Comparison of ENCODE assay signal across 8 cellular contexts in the genomic region with DNA sequence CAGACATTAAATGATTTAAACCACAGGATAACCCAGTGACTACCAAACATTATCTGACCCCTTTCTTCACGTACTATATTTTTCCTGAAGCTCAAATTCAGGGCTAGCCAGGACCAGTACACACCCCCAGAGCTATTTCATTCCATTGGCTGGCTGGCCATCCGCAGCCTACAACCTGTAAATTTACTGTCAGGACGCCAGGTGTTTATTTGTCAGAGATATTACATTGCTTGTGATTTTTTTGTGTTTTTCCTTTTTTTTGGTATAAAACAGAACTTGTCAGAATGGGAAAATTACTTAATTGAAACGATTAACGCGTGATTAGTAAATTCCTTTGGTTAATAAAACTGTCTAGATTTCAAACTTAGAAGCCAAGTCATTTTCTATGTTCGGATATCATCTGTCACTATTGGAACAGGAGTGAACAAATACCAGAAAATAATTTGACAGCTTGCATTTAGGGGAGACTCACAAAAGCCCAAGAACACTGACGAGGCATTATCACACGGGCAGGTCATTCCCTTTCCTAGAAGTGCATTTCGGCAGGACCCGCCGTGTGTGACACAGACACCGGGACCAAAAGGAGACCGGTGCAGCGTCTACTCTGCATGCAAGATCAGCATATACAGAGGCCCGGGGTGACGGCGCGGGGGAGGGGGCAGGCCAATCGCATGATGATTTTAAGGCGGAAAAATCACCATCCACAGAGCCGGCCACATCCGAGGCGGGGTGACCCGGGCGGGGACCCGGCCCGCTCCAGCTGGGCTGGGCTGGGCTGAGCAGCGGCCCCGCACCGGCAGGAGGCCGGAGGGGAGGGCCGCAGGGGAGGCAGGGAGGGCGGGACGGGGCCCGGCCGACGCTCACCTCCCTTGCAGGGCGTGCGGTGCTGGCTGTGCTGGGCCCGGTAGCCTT. TPM values are rescaled to one million over a fixed set of nuclear protein-coding genes. Genes with fewer than 3 reads are reported as not detected.
DNase-seq lines count a peak whose midpoint lies in the region; ATAC-seq and TF ChIP-seq lines count a peak whose summit lies in the region.

No MANE protein-coding gene starts in this region.

- H3K27me3 ChIP-seq in CD4-positive, alpha-beta memory T cell (ENCODE audit: insufficient read depth, low read length): no peaks in the 10 kb centered on the region
- H3K27me3 ChIP-seq in adrenal gland (no peaks in the 10 kb centered on the region), psoas muscle (ENCODE audit: insufficient read depth in 3 of 3, low read length in 2 of 3) (no peaks in the 10 kb centered on the region)

- CTCF ChIA-PET in CD4-positive, alpha-beta memory T cell (lab: Charles Lee; ENCODE audit: partially characterized antibody): interaction anchor here (1.0 to 5.2 kb wide), 2 partner anchors 9 to 155 kb away, joined by 6 to 22 read pairs; no protein-coding TSS in a partner anchor

- H3K9me3 Mint-ChIP-seq in CD4-positive, alpha-beta memory T cell: no peaks in the 10 kb centered on the region

- H3K4me1 Mint-ChIP-seq in CD4-positive, alpha-beta memory T cell: peaks cover 45 to 63% (median 52%) of the 10 kb centered on the region in 4 donors

- peak overlapping the region; percentile 86 for H3K27ac ChIP-seq in CD4-positive, alpha-beta memory T cell (ENCODE audit: low read depth, low read length)
- peak overlapping the region; percentile 88 to 99 (median 97) for H3K27ac ChIP-seq in adrenal gland
- peak overlapping the region; percentile 91 for H3K27ac ChIP-seq in psoas muscle
- H3K27ac ChIP-seq in urinary bladder (ENCODE audit: low read depth): peak overlapping the region; percentile 89

- H3K36me3 ChIP-seq in CD4-positive, alpha-beta memory T cell (ENCODE audit: insufficient read depth, low read length): no peaks in the 10 kb centered on the region
- H3K36me3 ChIP-seq in adrenal gland (replicated peaks in 1 of 2) (no peaks in the 10 kb centered on the region), psoas muscle (ENCODE audit: insufficient read depth in 1 of 2, low read depth in 1 of 2) (peaks cover 0 to 24% of the 10 kb centered on the region in 2 donors), urinary bladder (ENCODE audit: insufficient read depth) (no peaks in the 10 kb centered on the region)

- peaks cover 60% of the 10 kb centered on the region for H3K4me1 ChIP-seq in CD4-positive, alpha-beta memory T cell (ENCODE audit: insufficient read depth, low read length)
- H3K4me1 ChIP-seq in adrenal gland (replicated peaks in 1 of 2) (peaks cover 30 to 57% of the 10 kb centered on the region in 2 donors), psoas muscle (peaks cover 28% of the 10 kb centered on the region), urinary bladder (ENCODE audit: insufficient read depth) (no peaks in the 10 kb centered on the region)

- H3K36me3 Mint-ChIP-seq in CD4-positive, alpha-beta memory T cell: peaks cover 0 to 23% of the 10 kb centered on the region in 2 donors

- no peaks in the 10 kb centered on the region for H3K27me3 Mint-ChIP-seq in CD4-positive, alpha-beta memory T cell

- H3K9me3 ChIP-seq in CD4-positive, alpha-beta memory T cell (ENCODE audit: control insufficient read depth in 1 of 2, low read length in 2 of 2): no peaks in the 10 kb centered on the region
- no peaks in the 10 kb centered on the region for H3K9me3 ChIP-seq in adrenal gland (replicated peaks in 1 of 3)
- H3K9me3 ChIP-seq in psoas muscle: no peaks in the 10 kb centered on the region

- intact Hi-C loops in CD4-positive, alpha-beta memory T cell (cut with micrococcal nuclease): loop anchor here (1.0 to 10.0 kb wide), 5 partner anchors 122 to 769 kb away; partner anchors contain the start of genes BMPR1A, KLLN and PTEN
- intact Hi-C loops in adrenal gland (cut with DNase I): no loop called here
- intact Hi-C loops in left ventricle myocardium superior (cut with micrococcal nuclease): no loop called here
- intact Hi-C loops in psoas muscle (cut with DNase I): loop anchor here (10.0 kb wide), 1 partner anchor 119 kb away; no protein-coding TSS in a partner anchor

- WGBS in adrenal gland, 4 donors: 1 to 3% (median 1%) methylated on average over 12 to 40 of the region's 41 CpGs
- WGBS in psoas muscle, 3 donors: 1 to 2% (median 2%) methylated on average over 28 to 41 of the region's 41 CpGs
- 1% methylated on average over 41 of the region's 41 CpGs for WGBS in urinary bladder

- H3K4me3 ChIP-seq in CD4-positive, alpha-beta memory T cell (ENCODE audit: low read length in 2 of 2): peak overlapping the region; percentile 58 to 63
- H3K4me3 ChIP-seq in adrenal gland (peak overlapping the region; percentile 27 to 93 (median 80)), psoas muscle (peak overlapping the region; percentile 77), urinary bladder (ENCODE audit: low read depth, low read length) (peak overlapping the region; percentile 89)

- TF ChIP-seq CTCF in adrenal gland (IDR thresholded peaks at IDR 0.05) (no peak), psoas muscle (IDR thresholded peaks at IDR 0.05) (no peak)

- TF ChIP-seq POLR2A in adrenal gland (IDR thresholded peaks at IDR 0.05): peak in 1 of 2 donors; percentile 62

- DNase-seq in CD4-positive, alpha-beta memory T cell: peak; percentile 54 to 76 (median 58)
- DNase-seq in SW480 (ENCODE audit: low spot score): peak; percentile 63
- DNase-seq in adrenal gland: peak; percentile 74 to 89 (median 80)
- DNase-seq in left ventricle myocardium superior: peak; percentile 76
- peak; percentile 70 to 74 for DNase-seq in psoas muscle

- peak overlapping the region; percentile 87 to 97 (median 94) for H3K4me3 Mint-ChIP-seq in CD4-positive, alpha-beta memory T cell

- ATAC-seq in GM19372 (IDR thresholded peaks at IDR 0.05; ENCODE audit: low read depth, unreplicated experiment) (peak; percentile 26), HG03469 (IDR thresholded peaks at IDR 0.05; ENCODE audit: unreplicated experiment) (peak; percentile 12), left ventricle myocardium superior (peak; percentile 33), psoas muscle (peak; percentile 20 to 42 (median 40))

- peak overlapping the region; percentile 90 to 99 (median 95) for H3K27ac Mint-ChIP-seq in CD4-positive, alpha-beta memory T cell

- POLR2A ChIA-PET in CD4-positive, alpha-beta memory T cell (lab: Charles Lee; ENCODE audit: partially characterized antibody): interaction anchor here (0.6 to 4.8 kb wide), 6 partner anchors 10 to 559 kb away, joined by 3 to 34 read pairs (median 4); no protein-coding TSS in a partner anchor

RNA-seq across cellular contexts. Expression of gene GLUD1, which starts 0.9 kb away (rescaled TPM):
- total RNA-seq in CD4-positive, alpha-beta memory T cell: 10 to 100 TPM; 75.8 to 83.8 TPM
- 100 to 1,000 TPM; 125 to 158 TPM for polyA plus RNA-seq in CD4-positive, alpha-beta memory T cell
- total RNA-seq in adrenal gland: 100 to 1,000 TPM; 159 to 279 (median 212) TPM
- polyA plus RNA-seq in adrenal gland: 100 to 1,000 TPM in 1 of 3 donors, 10 to 100 TPM in 2; 58.2 to 290 (median 80.9) TPM
- 106 TPM for total RNA-seq in left ventricle myocardium superior
- total RNA-seq in psoas muscle: 10 to 100 TPM; 54.2 to 70.8 (median 58.7) TPM
- polyA plus RNA-seq in psoas muscle: 10 to 100 TPM; 42.3 to 64.0 (median 57.0) TPM
- total RNA-seq in urinary bladder: 186 TPM
- 118 TPM for polyA plus RNA-seq in urinary bladder

RNA-seq across cellular contexts. Expression of gene SHLD2, which starts 1.3 kb away (rescaled TPM):
- total RNA-seq in CD4-positive, alpha-beta memory T cell: 10 to 100 TPM; 24.0 to 26.5 TPM
- polyA plus RNA-seq in CD4-positive, alpha-beta memory T cell: 10 to 100 TPM; 20.7 to 25.8 TPM
- total RNA-seq in adrenal gland (10 to 100 TPM; 22.8 to 49.9 (median 38.8) TPM), left ventricle myocardium superior (12.1 TPM), psoas muscle (10 to 100 TPM in 3 of 4 donors, 1 to 10 TPM in 1; 7.9 to 14.5 (median 12.5) TPM), urinary bladder (68.2 TPM)
- polyA plus RNA-seq in adrenal gland (10 to 100 TPM; 18.3 to 64.9 (median 31.5) TPM), psoas muscle (10 to 100 TPM; 11.1 to 25.7 (median 24.0) TPM), urinary bladder (15.0 TPM)

Comparison
In these comparisons a context has a peak if more than half of its experiments do, and no peak if none do; other contexts are left out.
1. Peak in every context shown above with its lines: DNase-seq, ATAC-seq, H3K4me3 ChIP-seq and H3K27ac ChIP-seq.
2. intact Hi-C loops: an anchor here in CD4-positive, alpha-beta memory T cell (1.0 to 10.0 kb wide) and psoas muscle (10.0 kb wide); none called in adrenal gland and left ventricle myocardium superior.